ENCODE assay signal across 10 cellular contexts in genomic region chr19:2577722-2578335, GRCh38.
DNase-seq lines count a peak whose midpoint lies in the region; TF ChIP-seq lines count a peak whose summit lies in the region.
"Had no signal": no experiment of that assay in that cellular context is flagged by ENCODE, and none has a peak within 500 bp of the region (broad histone marks: within the 10 kb centered on the region; RNA-seq: fewer than 3 reads in every experiment).

No MANE protein-coding gene starts in this region.

- no peaks in the 10 kb centered on the region for H3K9me2 ChIP-seq in PC-9 (ENCODE audit: insufficient read depth)

- BruUV-seq in PC-9 (replicated peaks; lab: Mats Ljungman, UMichigan): no TSS peak

- H3K27me3 Mint-ChIP-seq in mesothelial cell of epicardium (ENCODE audit: low read depth): no peaks in the 10 kb centered on the region

- POLR2A ChIA-PET in PC-9 (lab: Charles Lee; ENCODE audit: unreplicated experiment): interaction anchor here (2.3 kb wide), 2 partner anchors 37 to 101 kb away, joined by 10 to 31 read pairs; partner anchors contain the start of gene GADD45B

- intact Hi-C loops in PC-9 (cut with micrococcal nuclease; ENCODE audit: unreplicated experiment): loop anchor here (5.0 kb wide), 1 partner anchor 81 kb away; no protein-coding TSS in a partner anchor

- H3K9me3 Mint-ChIP-seq in mesothelial cell of epicardium: peaks cover 6% of the 10 kb centered on the region

- H3F3A ChIP-seq in PC-9 (ENCODE audit: insufficient read depth, low read depth): peaks cover 21% of the 10 kb centered on the region

- DNase-seq in PC-9: no peak
- peak; percentile 30 for DNase-seq in choroid plexus epithelial cell (ENCODE audit: low read depth)
- no peak for DNase-seq in mesothelial cell of epicardium (ENCODE audit: low spot score in 2 of 2, unreplicated experiment in 2 of 2)
- peak in 1 of 2 donors; percentile 69 for DNase-seq in suprapubic skin (ENCODE audit: low spot score in 2 of 2)
- no peak for DNase-seq in SK-N-DZ (ENCODE audit: low spot score)
- DNase-seq in NCI-H128 (lab: John Stamatoyannopoulos, UW; ENCODE audit: unreplicated experiment): no peak
- no peak for DNase-seq in HuH-7.5 (ENCODE audit: low spot score)
- DNase-seq: activated CD4-positive, alpha-beta T cell treated with anti-CD3 and anti-CD28 coated beads for 48 hours; amygdala; SHP77 had no signal

- H3K4me3 Mint-ChIP-seq in mesothelial cell of epicardium: peak overlapping the region; percentile 71

- H3K27ac ChIP-seq in PC-9: peak overlapping the region; percentile 90
- H3K27ac ChIP-seq in suprapubic skin: peak overlapping the region; percentile 82

- peaks cover 17% of the 10 kb centered on the region for H3K4me1 Mint-ChIP-seq in mesothelial cell of epicardium

- peaks cover 4% of the 10 kb centered on the region for H3K36me3 Mint-ChIP-seq in mesothelial cell of epicardium

- TF ChIP-seq POLR2A in suprapubic skin (IDR thresholded peaks at IDR 0.05): no peak

- TF ChIP-seq EP300 in suprapubic skin (IDR thresholded peaks at IDR 0.05): no peak

- H3K4me1 ChIP-seq in PC-9 (replicated peaks; ENCODE audit: insufficient read depth) (peaks cover 21% of the 10 kb centered on the region), suprapubic skin (peaks cover 49% of the 10 kb centered on the region)

- no peak overlapping the region for H2AFZ ChIP-seq in PC-9

- H3K79me2 ChIP-seq in PC-9 (ENCODE audit: low read depth): no peaks in the 10 kb centered on the region

- 74% methylated on average over 18 of the region's 18 CpGs for WGBS in suprapubic skin

- CTCF ChIA-PET in PC-9 (lab: Charles Lee): interaction anchor here (0.7 to 0.8 kb wide), 2 partner anchors 26 to 34 kb away, joined by 3 to 8 read pairs; no protein-coding TSS in a partner anchor

- peak overlapping the region; percentile 51; the same call in 1 of the 2 replicates for H3K4me3 ChIP-seq in PC-9
- no peak overlapping the region for H3K4me3 ChIP-seq in choroid plexus epithelial cell (ENCODE audit: low read depth, low read length)
- H3K4me3 ChIP-seq in suprapubic skin: peak overlapping the region; percentile 50

- H3K36me3 ChIP-seq in PC-9 (ENCODE audit: low read depth): no peaks in the 10 kb centered on the region
- H3K36me3 ChIP-seq in suprapubic skin: no peaks in the 10 kb centered on the region

- TF ChIP-seq CTCF in PC-9 (conservative IDR thresholded peaks at IDR 0.05): no peak
- no peak for TF ChIP-seq CTCF in choroid plexus epithelial cell (conservative IDR thresholded peaks at IDR 0.05; ENCODE audit: low read depth, low read length)
- TF ChIP-seq CTCF in mesothelial cell of epicardium (IDR thresholded peaks at IDR 0.05; ENCODE audit: unreplicated experiment): no peak
- TF ChIP-seq CTCF in suprapubic skin (IDR thresholded peaks at IDR 0.05): no peak

- H3K27ac Mint-ChIP-seq in mesothelial cell of epicardium: peak overlapping the region; percentile 93

- H3K9me3 ChIP-seq in PC-9 (ENCODE audit: insufficient read depth, low read depth) (no peaks in the 10 kb centered on the region), suprapubic skin (no peaks in the 10 kb centered on the region)

- peak overlapping the region; percentile 91 for H3K4me2 ChIP-seq in PC-9

- H3K27me3 ChIP-seq in PC-9 (ENCODE audit: insufficient read depth, low read depth): no peaks in the 10 kb centered on the region
- H3K27me3 ChIP-seq in suprapubic skin: no peaks in the 10 kb centered on the region

- H4K20me1 ChIP-seq in PC-9 (ENCODE audit: insufficient read depth): no peaks in the 10 kb centered on the region
